In the genomic region with DNA sequence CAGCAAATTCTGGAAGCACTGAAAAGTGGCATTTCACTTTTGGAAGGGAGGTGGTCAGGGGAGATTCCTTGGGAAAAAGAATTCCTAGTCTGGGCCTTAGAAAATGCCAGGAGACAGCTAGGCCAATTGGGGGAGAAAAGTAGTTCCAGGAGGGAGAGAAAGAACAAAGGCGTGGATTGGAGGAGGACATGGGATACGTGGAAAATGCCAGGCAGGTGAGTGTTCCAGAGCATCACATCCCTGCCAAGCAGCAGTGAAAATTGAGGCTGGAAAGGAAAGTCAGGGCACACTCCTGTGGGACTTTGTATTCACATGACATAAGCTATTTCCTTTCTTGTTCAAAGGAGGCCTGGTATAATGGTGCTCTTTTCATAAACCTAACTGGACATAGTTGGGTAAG, we compare ENCODE assay signal across 22 cellular contexts.
"Had no signal": no experiment of that assay in that cellular context is flagged by ENCODE, and none has a peak within 500 bp of the region (broad histone marks: within the 10 kb centered on the region; RNA-seq: fewer than 3 reads in every experiment).

No MANE protein-coding gene starts in this region.

- FAIRE-seq: endometrium, small intestine had no signal

- H3K9me3 ChIP-seq: upper lobe of left lung had no signal

- H3K36me3 Mint-ChIP-seq: activated naive CD4-positive, alpha-beta T cell treated with anti-CD3 and anti-CD28 coated beads, Interleukin-2, amount 50 U/mL, for 24 hours; brain; stimulated activated naive B cell treated with anti-CD40 and anti-IgM and Interleukin-4, amounts not matched to agents 10 μg/mL and 1 μg/mL and 100 μg/mL, for 72 hours had no signal

- H3K4me3 ChIP-seq: upper lobe of left lung had no signal

- H3K9me3 Mint-ChIP-seq: activated B cell treated with CpG ODN at 0.5 μM for 24 hours; activated naive CD4-positive, alpha-beta T cell treated with anti-CD3 and anti-CD28 coated beads, Interleukin-2, amount 50 U/mL, for 24 hours; brain; neural crest cell had no signal

- H3K4me1 ChIP-seq: upper lobe of left lung had no signal

- H3K4me1 Mint-ChIP-seq: activated B cell treated with CpG ODN at 0.5 μM for 24 hours; activated naive CD4-positive, alpha-beta T cell treated with anti-CD3 and anti-CD28 coated beads, Interleukin-2, amount 50 U/mL, for 24 hours; T-helper 17 cell had no signal

- H3K27me3 ChIP-seq: upper lobe of left lung had no signal

- H3K27me3 Mint-ChIP-seq: activated naive CD4-positive, alpha-beta T cell treated with anti-CD3 and anti-CD28 coated beads, Interleukin-2, amount 50 U/mL, for 24 hours had no signal

- H3K27ac Mint-ChIP-seq: activated B cell treated with CpG ODN at 0.5 μM for 24 hours; activated naive CD4-positive, alpha-beta T cell treated with anti-CD3 and anti-CD28 coated beads, Interleukin-2, amount 50 U/mL, for 24 hours; brain; stimulated activated naive B cell treated with anti-CD40 and anti-IgM and Interleukin-4, amounts not matched to agents 10 μg/mL and 1 μg/mL and 100 μg/mL, for 72 hours; T-helper 17 cell had no signal

- DNase-seq: activated B cell treated with CpG ODN at 0.5 μM for 24 hours; activated CD4-positive, alpha-beta T cell treated with anti-CD3 and anti-CD28 coated beads for 4 hours; activated CD4-positive, alpha-beta T cell treated with anti-CD3 and anti-CD28 coated beads, Interleukin-2, amount 50 U/mL, for 48 hours; activated gamma-delta T cell treated with Interleukin-2 at 50 U/mL for 16 hours; activated T-cell treated with anti-CD3 and anti-CD28 coated beads, Interleukin-2, amount 50 U/mL, for 48 hours; anterior cingulate cortex; effector CD4-positive, alpha-beta T cell; erythroblast; left cardiac atrium; occipital lobe; posterior cingulate gyrus; small intestine; stimulated activated CD4-positive, alpha-beta T cell treated with anti-CD3 and anti-CD28 coated beads, Interleukin-15, amount 100 ng/mL, for 24 hours; stimulated activated naive B cell treated with anti-CD40 and anti-IgM and Interleukin-4, amounts not matched to agents 10 μg/mL and 1 μg/mL and 100 μg/mL, for 72 hours; SW 1271; T-helper 17 cell; upper lobe of left lung had no signal

- H3K4me3 Mint-ChIP-seq: activated B cell treated with CpG ODN at 0.5 μM for 24 hours; activated naive CD4-positive, alpha-beta T cell treated with anti-CD3 and anti-CD28 coated beads, Interleukin-2, amount 50 U/mL, for 24 hours; brain; neural crest cell; stimulated activated naive B cell treated with anti-CD40 and anti-IgM and Interleukin-4, amounts not matched to agents 10 μg/mL and 1 μg/mL and 100 μg/mL, for 72 hours; T-helper 17 cell had no signal

- ATAC-seq: left cardiac atrium; sciatic nerve; stimulated activated naive B cell treated with anti-CD40 and anti-IgM and Interleukin-4, amounts not matched to agents 10 μg/mL and 1 μg/mL and 100 μg/mL, for 72 hours; T-helper 17 cell had no signal

- H3K36me3 ChIP-seq: upper lobe of left lung had no signal

- H3K27ac ChIP-seq: upper lobe of left lung had no signal
